ENCODE assay signal across 9 cellular contexts in the genomic region with DNA sequence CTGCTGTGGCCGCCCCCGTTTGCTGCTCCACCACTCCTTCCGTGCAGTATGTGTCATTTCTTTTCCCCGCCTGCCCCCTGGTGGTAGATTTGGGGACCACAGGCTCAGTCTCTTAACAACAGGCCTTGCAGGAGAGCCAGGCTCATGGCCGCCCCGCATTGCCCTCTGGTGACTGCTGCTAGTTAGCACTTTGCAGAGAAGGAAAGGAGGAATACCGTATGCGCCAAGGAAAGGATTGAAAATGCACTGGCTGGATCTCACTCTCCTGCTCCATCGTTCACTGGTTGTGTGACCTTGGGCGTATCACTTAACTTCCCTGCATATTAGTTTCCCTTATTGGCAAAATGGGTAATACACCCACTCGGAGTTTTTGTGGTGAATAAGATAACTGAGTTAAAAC. TPM values are rescaled to one million over a fixed set of nuclear protein-coding genes. Genes with fewer than 3 reads are reported as not detected.
DNase-seq lines count a peak whose midpoint lies in the region; ATAC-seq lines count a peak whose summit lies in the region.
"Had no signal": no experiment of that assay in that cellular context is flagged by ENCODE, and none has a peak within 500 bp of the region (broad histone marks: within the 10 kb centered on the region; RNA-seq: fewer than 3 reads in every experiment).

No MANE protein-coding gene starts in this region.

- peaks cover 3% of the 10 kb centered on the region for H3K4me1 ChIP-seq in CD4-positive, CD25-positive, alpha-beta regulatory T cell (ENCODE audit: control insufficient read depth, insufficient read depth, low read length, poor library complexity, severe bottlenecking)

- no peaks in the 10 kb centered on the region for H3K36me3 ChIP-seq in CD4-positive, CD25-positive, alpha-beta regulatory T cell (ENCODE audit: control insufficient read depth, insufficient read depth, low read length)

- peak; percentile 100 for ATAC-seq in CD4-positive, CD25-positive, alpha-beta regulatory T cell (ENCODE audit: low read depth in 2 of 2)
- peak; percentile 100 for ATAC-seq in GM19397 (IDR thresholded peaks at IDR 0.05; ENCODE audit: unreplicated experiment)
- ATAC-seq in HG03460 (IDR thresholded peaks at IDR 0.05; ENCODE audit: unreplicated experiment), result peak; percentile 98
- ATAC-seq in central memory CD8-positive, alpha-beta T cell (replicated peaks; ENCODE audit: extremely low read depth, poor library complexity, severe bottlenecking), result peak; percentile 100
- ATAC-seq in left colon, result peak; percentile 100

- H3K27ac ChIP-seq in CD4-positive, CD25-positive, alpha-beta regulatory T cell (ENCODE audit: insufficient read depth, low read length, poor library complexity, severe bottlenecking), result no peak overlapping the region

- H3K9me3 Mint-ChIP-seq in CD4-positive, CD25-positive, alpha-beta regulatory T cell, result peaks cover 0 to 3% (median 1%) of the 10 kb centered on the region in 7 donors
- H3K9me3 Mint-ChIP-seq in central memory CD8-positive, alpha-beta T cell, result no peaks in the 10 kb centered on the region
- H3K9me3 Mint-ChIP-seq: T-helper 1 cell treated with Interleukin-12 subunit alpha and Interleukin-12 subunit beta and Interleukin-4 antibody, amounts not matched to agents 30 μg/mL and 1 μg/mL, for 36 hours had no signal

- H3K4me1 Mint-ChIP-seq in CD4-positive, CD25-positive, alpha-beta regulatory T cell, result peaks cover 0 to 10% (median 3%) of the 10 kb centered on the region in 4 donors
- peaks cover 7% of the 10 kb centered on the region for H3K4me1 Mint-ChIP-seq in central memory CD8-positive, alpha-beta T cell

- H3K9me3 ChIP-seq in CD4-positive, CD25-positive, alpha-beta regulatory T cell (ENCODE audit: control insufficient read depth in 2 of 2, low read length in 2 of 2), result peaks cover 0 to 3% of the 10 kb centered on the region in 2 experiments

- H3K27me3 ChIP-seq in CD4-positive, CD25-positive, alpha-beta regulatory T cell (ENCODE audit: control insufficient read depth, insufficient read depth, low read length), result peaks cover 8% of the 10 kb centered on the region

- H3K36me3 Mint-ChIP-seq in CD4-positive, CD25-positive, alpha-beta regulatory T cell, result no peaks in the 10 kb centered on the region
- H3K36me3 Mint-ChIP-seq in central memory CD8-positive, alpha-beta T cell (ENCODE audit: insufficient read depth), result peaks cover 1% of the 10 kb centered on the region

- peak overlapping the region in 2 of 3 donors; percentile 12 to 17 for H3K27ac Mint-ChIP-seq in CD4-positive, CD25-positive, alpha-beta regulatory T cell
- no peak overlapping the region for H3K27ac Mint-ChIP-seq in central memory CD8-positive, alpha-beta T cell (ENCODE audit: low read depth)
- H3K27ac Mint-ChIP-seq: T-helper 1 cell treated with Interleukin-12 subunit alpha and Interleukin-12 subunit beta and Interleukin-4 antibody, amounts not matched to agents 30 μg/mL and 1 μg/mL, for 36 hours had no signal

- intact Hi-C loops in left colon (cut with DNase I, micrococcal nuclease), result loop anchor here (5.0 to 10.0 kb wide), 2 partner anchors 188 to 295 kb away; no protein-coding TSS in a partner anchor

- peak; percentile 84 to 93 (median 91) for DNase-seq in CD4-positive, CD25-positive, alpha-beta regulatory T cell
- DNase-seq in NCI-H510A treated with DMSO at 0.1 percent for 48 hours (lab: John Stamatoyannopoulos, UW) (peak; percentile 78), left colon (peak; percentile 91 to 99)
- peak; percentile 96 for DNase-seq in activated CD4-positive, CD25-positive, alpha-beta regulatory T cell treated with anti-CD3 and anti-CD28 coated beads, Interleukin-2, amount 50 U/mL, for 72 hours
- peak; percentile 94 to 100 for DNase-seq in central memory CD8-positive, alpha-beta T cell (ENCODE audit: low spot score in 2 of 2)
- peak; percentile 98 for DNase-seq in stimulated activated CD4-positive, alpha-beta T cell treated with anti-CD3 and anti-CD28 coated beads, Interleukin-4, amount 100 ng/mL, for 24 hours

- H3K27me3 Mint-ChIP-seq in CD4-positive, CD25-positive, alpha-beta regulatory T cell, result peaks cover 52% of the 10 kb centered on the region
- peaks cover 33% of the 10 kb centered on the region for H3K27me3 Mint-ChIP-seq in central memory CD8-positive, alpha-beta T cell

- H3K4me3 Mint-ChIP-seq in CD4-positive, CD25-positive, alpha-beta regulatory T cell, result no peak overlapping the region
- H3K4me3 Mint-ChIP-seq in central memory CD8-positive, alpha-beta T cell, result no peak overlapping the region
- H3K4me3 Mint-ChIP-seq: T-helper 1 cell treated with Interleukin-12 subunit alpha and Interleukin-12 subunit beta and Interleukin-4 antibody, amounts not matched to agents 30 μg/mL and 1 μg/mL, for 36 hours had no signal

- no peak overlapping the region for H3K4me3 ChIP-seq in CD4-positive, CD25-positive, alpha-beta regulatory T cell (ENCODE audit: low read depth, low read length)

RNA-seq across cellular contexts. Expression of gene PXYLP1, which starts 39.3 kb away (rescaled TPM):
- total RNA-seq in CD4-positive, CD25-positive, alpha-beta regulatory T cell, result 9.8 TPM
- 10 to 100 TPM in 2 of 4 donors, 1 to 10 TPM in 2; 3.8 to 11.3 (median 7.8) TPM for polyA plus RNA-seq in CD4-positive, CD25-positive, alpha-beta regulatory T cell
- total RNA-seq in left colon, result 10 to 100 TPM in 1 of 2 donors, 1 to 10 TPM in 1; 8.2 to 11.3 TPM
